ENCODE assay signal across 10 cellular contexts in the genomic region with DNA sequence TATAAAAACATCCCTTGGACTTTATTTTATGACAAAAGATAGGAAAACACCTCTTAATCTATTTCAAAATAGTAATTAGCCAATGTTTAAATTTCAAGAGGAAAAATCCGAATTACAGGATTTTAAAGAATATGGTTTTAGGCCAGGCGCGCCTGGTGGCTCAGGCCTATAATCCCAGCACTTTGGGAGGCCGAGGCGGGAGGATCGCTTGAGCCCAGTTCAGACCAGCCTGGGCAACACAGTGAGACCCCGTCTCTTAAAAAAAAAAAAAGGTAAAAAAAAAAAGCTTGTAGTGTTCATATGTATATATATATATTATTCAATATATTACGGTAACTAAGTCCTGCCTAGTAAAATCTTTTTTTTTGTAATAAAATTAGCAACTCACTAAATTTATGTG. TPM values are rescaled to one million over a fixed set of nuclear protein-coding genes. Genes with fewer than 3 reads are reported as not detected.
DNase-seq lines count a peak whose midpoint lies in the region; ATAC-seq, FAIRE-seq and TF ChIP-seq lines count a peak whose summit lies in the region.
"Had no signal": no experiment of that assay in that cellular context is flagged by ENCODE, and none has a peak within 500 bp of the region (broad histone marks: within the 10 kb centered on the region; RNA-seq: fewer than 3 reads in every experiment).

No MANE protein-coding gene starts in this region.

- H3K79me1 ChIP-seq in H1 (ENCODE audit: low read depth, low read length): peaks cover 17% of the 10 kb centered on the region
- peaks cover 9% of the 10 kb centered on the region for H3K79me1 ChIP-seq in neuronal stem cell (ENCODE audit: low read depth, low read length)

- H4K20me1 ChIP-seq in OCI-LY7 (ENCODE audit: insufficient read depth, low read length) (peaks cover 6% of the 10 kb centered on the region; the same call in 1 of the 2 replicates), H1 (replicated peaks in 1 of 2; ENCODE audit: control insufficient read depth in 1 of 2, insufficient read depth in 2 of 2, low read length in 2 of 2) (peaks cover 18 to 22% of the 10 kb centered on the region in 2 experiments)

- no peak for TF ChIP-seq POLR2A in H1 (IDR thresholded peaks at IDR 0.05; ENCODE audit: control extremely low read depth in 1 of 2, low read depth in 2 of 2, low read length in 2 of 2)
- no peak for TF ChIP-seq POLR2A in erythroblast (IDR thresholded peaks at IDR 0.05; ENCODE audit: low read length)

- H3K4ac ChIP-seq in H1 (replicated peaks; ENCODE audit: insufficient read length, low read depth, low read length) (no peak overlapping the region), neuronal stem cell (ENCODE audit: low read length) (no peak overlapping the region)

- H3K4me1 ChIP-seq in OCI-LY7 (ENCODE audit: insufficient read depth, low read length, poor library complexity, severe bottlenecking): peaks cover 28% of the 10 kb centered on the region
- peaks cover 12 to 16% (median 13%) of the 10 kb centered on the region in 4 experiments for H3K4me1 ChIP-seq in H1 (replicated peaks in 1 of 4; ENCODE audit: control insufficient read depth in 3 of 4, insufficient read depth in 4 of 4, low read length in 3 of 4)
- peaks cover 6 to 10% of the 10 kb centered on the region in 2 donors for H3K4me1 ChIP-seq in neuronal stem cell (ENCODE audit: control insufficient read depth in 2 of 2, insufficient read depth in 1 of 2, low read depth in 1 of 2, low read length in 2 of 2)

- FAIRE-seq in H1 (lab: Jason Lieb, UNC): no peak

- H4K5ac ChIP-seq in H1 (ENCODE audit: insufficient read length, low read depth, low read length): no peak overlapping the region

- peaks cover 12% of the 10 kb centered on the region for H3K23me2 ChIP-seq in H1 (ENCODE audit: low read depth, low read length)

- H3K79me2 ChIP-seq in OCI-LY7 (ENCODE audit: insufficient read depth, low read depth, low read length) (peaks cover 48% of the 10 kb centered on the region; the same call in 1 of the 2 replicates), H1 (ENCODE audit: control insufficient read depth in 1 of 2, insufficient read depth in 2 of 2, low read length in 2 of 2) (peaks cover 14 to 46% of the 10 kb centered on the region in 2 experiments; a peak in 3 of 4 replicates)

- H3K27me3 Mint-ChIP-seq in CD4-positive, alpha-beta T cell: no peaks in the 10 kb centered on the region

- H2BK5ac ChIP-seq in H1 (ENCODE audit: low read depth, low read length) (no peak overlapping the region), neuronal stem cell (ENCODE audit: low read length) (no peak overlapping the region)

- no peaks in the 10 kb centered on the region for H3K9me3 ChIP-seq in CD4-positive, alpha-beta T cell (ENCODE audit: control insufficient read depth, low read length)
- no peaks in the 10 kb centered on the region for H3K9me3 ChIP-seq in OCI-LY7 (ENCODE audit: low read length)
- peaks cover 0 to 2% of the 10 kb centered on the region in 2 experiments; a peak in 1 of 4 replicates for H3K9me3 ChIP-seq in H1 (ENCODE audit: insufficient read depth in 2 of 2, low read depth in 1 of 2, low read length in 1 of 2)
- peaks cover 4 to 7% of the 10 kb centered on the region in 2 donors for H3K9me3 ChIP-seq in neuronal stem cell (replicated peaks in 1 of 2; ENCODE audit: control insufficient read depth in 2 of 2, insufficient read depth in 1 of 2, low read depth in 1 of 2, low read length in 2 of 2)

- H3K18ac ChIP-seq in H1 (ENCODE audit: extremely low read depth, low read length): no peak overlapping the region
- H3K18ac ChIP-seq in neuronal stem cell (ENCODE audit: low read length): no peak overlapping the region

- H4K91ac ChIP-seq in H1 (replicated peaks; ENCODE audit: insufficient read length, low read length): no peak overlapping the region
- no peak overlapping the region for H4K91ac ChIP-seq in neuronal stem cell (ENCODE audit: low read depth, low read length, poor library complexity)

- no peak overlapping the region for H3K14ac ChIP-seq in H1 (ENCODE audit: insufficient read length)
- no peak overlapping the region for H3K14ac ChIP-seq in neuronal stem cell (ENCODE audit: low read length)

- peak overlapping the region; percentile 90 for H3K4me3 Mint-ChIP-seq in CD4-positive, alpha-beta T cell

- H2BK12ac ChIP-seq in H1 (ENCODE audit: low read depth, low read length): no peak overlapping the region
- no peak overlapping the region for H2BK12ac ChIP-seq in neuronal stem cell (ENCODE audit: low read length)

- H3K36me3 Mint-ChIP-seq in CD4-positive, alpha-beta T cell (ENCODE audit: low read depth): peaks cover 11% of the 10 kb centered on the region

- no peak for TF ChIP-seq CTCF in CD4-positive, alpha-beta T cell (IDR thresholded peaks at IDR 0.05)
- TF ChIP-seq CTCF in OCI-LY7 (conservative IDR thresholded peaks at IDR 0.05; ENCODE audit: low read length): no peak
- TF ChIP-seq CTCF in H1 (IDR thresholded peaks at IDR 0.05; ENCODE audit: control extremely low read depth in 1 of 3, insufficient read depth in 1 of 3, low read depth in 1 of 3, low read length in 3 of 3): no peak

- no peak overlapping the region for H2BK20ac ChIP-seq in H1 (ENCODE audit: low read length)

- H3K4me2 ChIP-seq in OCI-LY7 (ENCODE audit: low read length): peak overlapping the region; percentile 70
- H3K4me2 ChIP-seq in H1 (ENCODE audit: insufficient read depth in 1 of 2, low read depth in 2 of 2, low read length in 2 of 2): peak overlapping the region; percentile 82 to 92
- H3K4me2 ChIP-seq in neuronal stem cell (ENCODE audit: insufficient read depth, low read length, poor library complexity, severe bottlenecking): peak overlapping the region; percentile 51

- H2AFZ ChIP-seq in OCI-LY7 (ENCODE audit: low read length) (no peak overlapping the region), H1 (ENCODE audit: low read length) (no peak overlapping the region), neuronal stem cell (ENCODE audit: low read length) (no peak overlapping the region)

- DNase-seq in CD4-positive, alpha-beta T cell: no peak
- DNase-seq in OCI-LY7 (ENCODE audit: low spot score): no peak
- DNase-seq in H1 (ENCODE audit: low read depth in 1 of 2, low spot score in 2 of 2): no peak
- DNase-seq in neuronal stem cell (ENCODE audit: low spot score): no peak
- DNase-seq in erythroblast (lab: John Stamatoyannopoulos, UW): no peak
- DNase-seq in iPS-NIHi11 (ENCODE audit: low spot score): no peak
- DNase-seq in NCI-H82 (lab: John Stamatoyannopoulos, UW): no peak
- no peak for DNase-seq in NCI-H187 (lab: John Stamatoyannopoulos, UW)
- DNase-seq: effector memory CD4-positive, alpha-beta T cell; stimulated activated CD4-positive, alpha-beta T cell treated with anti-CD3 and anti-CD28 coated beads, Interleukin-12 subunit alpha, Interleukin-12 subunit beta, amount 100 ng/mL, for 4 hours had no signal

- no TSS peak for BruUV-seq in OCI-LY7 (replicated peaks; lab: Mats Ljungman, UMichigan)

- H3K27ac Mint-ChIP-seq in CD4-positive, alpha-beta T cell: peak overlapping the region; percentile 94

- H3K4me3 ChIP-seq in OCI-LY7 (ENCODE audit: low read depth, low read length, poor library complexity, severe bottlenecking) (peak overlapping the region; percentile 83), H1 (ENCODE audit: extremely low read depth in 1 of 4, insufficient read depth in 2 of 4, low read depth in 3 of 4, low read length in 4 of 4) (peak overlapping the region in 1 of 4 experiments; percentile 71; a peak in 3 of 8 replicates), neuronal stem cell (ENCODE audit: low read length in 2 of 2) (peak overlapping the region in 1 of 2 donors; percentile 84)

- peaks cover 23% of the 10 kb centered on the region; the same call in 1 of the 2 replicates for H3K36me3 ChIP-seq in OCI-LY7 (ENCODE audit: insufficient read depth, low read length)
- peaks cover 0 to 3% (median 0%) of the 10 kb centered on the region in 4 experiments; a peak in 1 of 8 replicates for H3K36me3 ChIP-seq in H1 (ENCODE audit: control insufficient read depth in 2 of 4, insufficient read depth in 4 of 4, low read length in 3 of 4)
- H3K36me3 ChIP-seq in neuronal stem cell (replicated peaks in 1 of 2; ENCODE audit: control insufficient read depth in 2 of 2, insufficient read depth in 2 of 2, low read length in 2 of 2): peaks cover 1 to 9% of the 10 kb centered on the region in 2 donors

- no peaks in the 10 kb centered on the region for H3K9me3 Mint-ChIP-seq in CD4-positive, alpha-beta T cell

- POLR2A ChIA-PET in CD4-positive, alpha-beta T cell (lab: Charles Lee): interaction anchor here (1.6 to 1.7 kb wide), 2 partner anchors 8 to 15 kb away, joined by 8 to 21 read pairs; no protein-coding TSS in a partner anchor
- POLR2A ChIA-PET in OCI-LY7 (lab: Charles Lee): interaction anchor here (0.6 kb wide), 1 partner anchor 150 kb away, joined by 3 read pairs; no protein-coding TSS in a partner anchor
- POLR2A ChIA-PET in H1 (lab: Charles Lee; ENCODE audit: partially characterized antibody): interaction anchor here (1.1 to 1.6 kb wide), 3 partner anchors 19 to 43 kb away, joined by 3 to 6 read pairs (median 4); no protein-coding TSS in a partner anchor

- H3K56ac ChIP-seq in H1 (replicated peaks; ENCODE audit: insufficient read length, low read depth, low read length): peak overlapping the region; percentile 54

- H2BK15ac ChIP-seq in H1 (ENCODE audit: low read length): no peak overlapping the region
- H2BK15ac ChIP-seq in neuronal stem cell (ENCODE audit: low read length): no peak overlapping the region

- no peaks in the 10 kb centered on the region for H3K9me2 ChIP-seq in OCI-LY7 (ENCODE audit: insufficient read depth, low read length)

- no peaks in the 10 kb centered on the region for H3K27me3 ChIP-seq in CD4-positive, alpha-beta T cell (ENCODE audit: control insufficient read depth, insufficient read depth, low read length)
- H3K27me3 ChIP-seq in H1 (replicated peaks in 1 of 4; ENCODE audit: control insufficient read depth in 3 of 4, extremely low read depth in 1 of 4, insufficient read depth in 3 of 4, low read length in 3 of 4) (peaks cover 8 to 29% (median 24%) of the 10 kb centered on the region in 4 experiments), neuronal stem cell (ENCODE audit: control insufficient read depth in 3 of 3, insufficient read depth in 3 of 3, low read depth in 1 of 3, low read length in 3 of 3) (peaks cover 0 to 13% (median 0%) of the 10 kb centered on the region in 3 experiments)

- H3K9ac ChIP-seq in H1 (replicated peaks in 1 of 4; ENCODE audit: extremely low read depth in 1 of 4, low read depth in 3 of 4, low read length in 3 of 4) (no peak overlapping the region), neuronal stem cell (ENCODE audit: low read depth, low read length, poor library complexity) (no peak overlapping the region)

- intact Hi-C loops in CD4-positive, alpha-beta T cell (cut with DNase I, micrococcal nuclease): loop anchor here in 1 of 2 experiments (1.0 to 10.0 kb wide), 4 partner anchors 79 to 557 kb away; partner anchors contain the start of genes INPP5A, LRRC27, PPP2R2D and PWWP2B
- intact Hi-C loops in OCI-LY7 (cut with micrococcal nuclease; ENCODE audit: unreplicated experiment): loop anchor here (10.0 kb wide), 1 partner anchor 164 kb away; no protein-coding TSS in a partner anchor

- H3K23ac ChIP-seq in H1 (ENCODE audit: insufficient read length) (no peak overlapping the region), neuronal stem cell (ENCODE audit: low read depth, low read length, poor library complexity) (no peak overlapping the region)

- no peak for TF ChIP-seq RAD21 in H1 (IDR thresholded peaks at IDR 0.05 in 1 of 2, conservative IDR thresholded peaks at IDR 0.05 in 1 of 2; ENCODE audit: low read depth in 2 of 2, low read length in 2 of 2)

- H2AK5ac ChIP-seq in H1 (ENCODE audit: low read depth, low read length) (no peak overlapping the region), neuronal stem cell (ENCODE audit: low read depth, low read length) (no peak overlapping the region)

- H2BK120ac ChIP-seq in H1 (replicated peaks; ENCODE audit: low read depth, low read length) (no peak overlapping the region), neuronal stem cell (ENCODE audit: low read depth, low read length) (no peak overlapping the region)

- CTCF ChIA-PET in CD4-positive, alpha-beta T cell (lab: Charles Lee): interaction anchor here (0.8 to 1.2 kb wide), 3 partner anchors 13 to 43 kb away, joined by 3 to 4 read pairs (median 3); no protein-coding TSS in a partner anchor
- CTCF ChIA-PET in OCI-LY7 (lab: Charles Lee; ENCODE audit: unreplicated experiment): no interaction called here
- CTCF ChIA-PET in H1 (lab: Charles Lee; ENCODE audit: partially characterized antibody): interaction anchor here (0.6 to 1.6 kb wide), 6 partner anchors 19 to 163 kb away, joined by 3 to 9 read pairs (median 4); no protein-coding TSS in a partner anchor

- WGBS in H1 (ENCODE audit: extremely low coverage in 1 of 2, insufficient coverage in 1 of 2, insufficient read length in 1 of 2, insufficient replicate concordance in 2 of 2, low coverage in 1 of 2, low lambda C conversion rate in 2 of 2, missing lambda C conversion rate in 1 of 2), 2 experiments: 88% methylated on average over 8 of the region's 8 CpGs; no CpG with 5 or more reads in 1 of the 2 experiments
- no CpG with 5 or more reads among the region's 8 CpGs for WGBS in neuronal stem cell (ENCODE audit: extremely low coverage in 2 of 2, insufficient read length in 2 of 2, insufficient replicate concordance in 1 of 2), 2 donors

- H3K27ac ChIP-seq in CD4-positive, alpha-beta T cell (ENCODE audit: low read depth, low read length): no peak overlapping the region
- H3K27ac ChIP-seq in OCI-LY7 (ENCODE audit: low read depth, low read length, poor library complexity, severe bottlenecking) (no peak overlapping the region), H1 (ENCODE audit: low read depth, low read length) (no peak overlapping the region), neuronal stem cell (replicated peaks; ENCODE audit: low read length) (no peak overlapping the region)

- no peak for ATAC-seq in CD4-positive, alpha-beta T cell (ENCODE audit: poor library complexity)

- no peak overlapping the region for H4K8ac ChIP-seq in H1 (ENCODE audit: extremely low read depth, insufficient read depth, low read length)
- no peak overlapping the region for H4K8ac ChIP-seq in neuronal stem cell (ENCODE audit: low read depth, low read length)

- no peak for TF ChIP-seq EP300 in H1 (IDR thresholded peaks at IDR 0.05; ENCODE audit: borderline replicate concordance in 1 of 2, low read depth in 2 of 2, low read length in 2 of 2)

- peaks cover 59% of the 10 kb centered on the region for H3K4me1 Mint-ChIP-seq in CD4-positive, alpha-beta T cell (ENCODE audit: low read depth)

RNA-seq across cellular contexts. Expression of gene BNIP3, which starts 1.4 kb away (rescaled TPM):
- 10 to 100 TPM; 21.0 to 23.6 TPM for total RNA-seq in CD4-positive, alpha-beta T cell
- total RNA-seq in OCI-LY7 (2014; rRNA removed; shearing (Covaris generic)): 60.1 and 66.6 TPM in 2 replicates
- total RNA-seq in OCI-LY7 (2022): 46.3 and 99.8 TPM in 2 replicates
- total RNA-seq in H1 (2021; fragmentation: NEBNext Ultra II Directional; extraction: Animal tissue kit (Norgen Biotek cat#: 25700)): 25.8 and 26.4 TPM in 2 replicates
- 58.9 and 75.1 TPM in 2 replicates for polyA plus RNA-seq in H1 (2011; rRNA removed)
- polyA plus RNA-seq in H1 (2011; cell fraction: cytosol; rRNA removed): 79.1 TPM
- polyA plus RNA-seq in H1 (2011; cell fraction: nucleus; rRNA removed): 28.9 TPM
- 33.0 to 61.3 TPM (median 43.3 TPM) in 4 replicates for polyA plus RNA-seq in H1 (2012, experiment 1 of 2)
- polyA plus RNA-seq in H1 (2012, experiment 2 of 2): 15.1 TPM
- polyA plus RNA-seq in H1 (2013, experiment 1 of 2): 24.6 TPM
- 28.6 TPM for polyA plus RNA-seq in H1 (2013, experiment 2 of 2)
- 13.6 and 20.7 TPM in 2 replicates for polyA minus RNA-seq in H1 (2011; rRNA and poly(A)+ RNA removed)
- polyA minus RNA-seq in H1 (2011; cell fraction: cytosol; rRNA and poly(A)+ RNA removed): 33.6 TPM
- polyA minus RNA-seq in H1 (2011; cell fraction: nucleus; rRNA and poly(A)+ RNA removed): 17.5 TPM
- polyA plus RNA-seq in neuronal stem cell (2013, experiment 1 of 2): 22.1 TPM
- polyA plus RNA-seq in neuronal stem cell (2013, experiment 2 of 2): 22.3 TPM
